6 cellular contexts compared by ENCODE assay signal in the genomic region with DNA sequence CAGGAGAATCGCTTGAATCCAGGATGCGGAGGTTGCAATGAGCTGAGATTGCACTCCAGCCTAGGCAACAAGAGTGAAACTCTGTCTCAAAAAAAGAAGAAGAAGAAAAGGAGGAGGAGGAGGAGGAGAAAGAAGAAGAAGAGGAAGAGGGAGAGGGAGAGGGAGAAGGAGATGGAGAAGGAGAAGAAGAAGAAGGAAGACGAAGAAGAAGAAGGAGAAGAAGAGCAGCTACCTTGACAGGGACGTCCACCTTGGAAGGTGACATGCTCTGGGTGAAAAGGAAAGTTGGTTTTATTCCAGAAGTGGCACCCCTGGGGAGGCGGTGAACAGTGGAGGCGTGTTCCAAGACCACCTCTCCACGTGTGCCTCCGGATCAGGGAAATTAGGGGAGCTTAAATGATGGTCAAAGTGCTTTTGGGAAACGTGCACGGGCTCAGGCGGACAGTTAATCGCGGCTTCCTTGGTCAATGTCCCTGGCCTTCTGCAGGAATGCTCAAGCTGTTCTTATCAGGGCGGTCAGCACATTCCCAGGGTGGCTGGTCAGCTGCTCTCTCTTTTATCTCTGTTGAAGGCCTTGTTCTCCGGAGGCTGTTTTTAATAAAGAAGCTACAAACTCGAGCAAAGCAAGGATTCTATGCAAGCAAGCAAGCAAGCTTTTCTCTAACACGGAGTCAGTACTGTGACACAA.
"Had no signal": no experiment of that assay in that cellular context is flagged by ENCODE, and none has a peak within 500 bp of the region (broad histone marks: within the 10 kb centered on the region; RNA-seq: fewer than 3 reads in every experiment).

No MANE protein-coding gene starts in this region.

- ATAC-seq: GM23338 had no signal

- FAIRE-seq: H1, H54, HTR-8/SVneo had no signal

- H2AFZ ChIP-seq: GM23338 had no signal

- H3K4me2 ChIP-seq: GM23338 had no signal

- H3K4me3 ChIP-seq: GM23338 had no signal

- DNase-seq: H9, HCEC 1CT had no signal
